In the genomic region with DNA sequence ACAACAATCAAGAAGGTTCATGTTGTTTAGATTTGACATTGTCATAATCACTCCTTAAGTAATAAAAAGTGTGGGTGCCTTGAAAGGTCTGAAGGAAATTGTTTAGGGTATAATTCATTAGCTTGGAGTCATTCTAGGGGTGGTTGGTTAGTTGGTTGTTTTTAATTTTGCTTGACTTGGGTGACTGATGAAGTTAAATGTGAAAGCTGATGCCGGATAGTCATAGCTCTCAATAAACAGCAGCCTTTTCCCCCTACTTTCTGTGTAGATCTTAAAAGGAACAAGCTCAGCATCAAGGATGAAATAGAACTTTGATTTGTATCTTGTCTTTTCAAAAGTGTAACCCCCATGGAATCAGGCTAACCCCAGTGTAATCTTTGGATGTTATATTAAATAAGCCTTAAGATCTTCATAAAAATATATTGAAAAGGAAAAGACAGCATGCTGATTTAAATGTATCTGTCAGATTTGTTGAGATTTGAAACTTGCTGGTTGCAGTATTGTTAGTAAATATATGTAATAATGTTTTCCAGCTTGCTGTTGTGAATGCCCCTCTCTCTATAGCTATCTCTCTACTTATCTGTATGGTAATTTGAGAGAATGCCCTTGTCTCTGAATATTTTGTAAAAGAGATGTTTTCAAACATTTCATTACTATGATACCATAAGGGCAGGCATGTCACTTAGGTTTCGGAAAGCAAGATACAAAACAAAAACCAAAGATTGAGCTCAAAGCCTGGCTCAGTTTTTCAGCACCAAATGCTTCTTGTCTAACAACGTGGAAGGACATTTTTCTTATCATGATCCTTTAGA, we compare ENCODE assay signal across 9 cellular contexts.
DNase-seq lines count a peak whose midpoint lies in the region; ATAC-seq lines count a peak whose summit lies in the region.
"Had no signal": no experiment of that assay in that cellular context is flagged by ENCODE, and none has a peak within 500 bp of the region (broad histone marks: within the 10 kb centered on the region; RNA-seq: fewer than 3 reads in every experiment).

No MANE protein-coding gene starts in this region.

- H3K27me3 Mint-ChIP-seq in stimulated activated naive CD8-positive, alpha-beta T cell treated with anti-CD3 and anti-CD28 coated beads, Interleukin-15, Interleukin-2, amounts not matched to agents 100 ng/mL and 50 ng/mL, for 24 hours: no peaks in the 10 kb centered on the region
- no peaks in the 10 kb centered on the region for H3K27me3 Mint-ChIP-seq in central memory CD8-positive, alpha-beta T cell

- H3K4me1 Mint-ChIP-seq in stimulated activated naive CD8-positive, alpha-beta T cell treated with anti-CD3 and anti-CD28 coated beads, Interleukin-15, Interleukin-2, amounts not matched to agents 100 ng/mL and 50 ng/mL, for 24 hours (ENCODE audit: low read depth): peaks cover 100% of the 10 kb centered on the region
- peaks cover 89% of the 10 kb centered on the region for H3K4me1 Mint-ChIP-seq in central memory CD8-positive, alpha-beta T cell

- H3K27ac ChIP-seq in muscle layer of colon (ENCODE audit: low read depth, low read length) (peak overlapping the region; percentile 86), aorta (ENCODE audit: low read depth in 1 of 2, low read length in 2 of 2) (peak overlapping the region in 1 of 2 donors; percentile 96)

- H3K27ac Mint-ChIP-seq in stimulated activated naive CD8-positive, alpha-beta T cell treated with anti-CD3 and anti-CD28 coated beads, Interleukin-15, Interleukin-2, amounts not matched to agents 100 ng/mL and 50 ng/mL, for 24 hours: peak overlapping the region; percentile 97
- peak overlapping the region; percentile 88 for H3K27ac Mint-ChIP-seq in central memory CD8-positive, alpha-beta T cell (ENCODE audit: low read depth)

- H3K9ac ChIP-seq in muscle layer of colon (ENCODE audit: low read length): peak overlapping the region; percentile 72

- H3K4me1 ChIP-seq in muscle layer of colon (ENCODE audit: insufficient read depth, low read length) (peaks cover 64% of the 10 kb centered on the region), aorta (ENCODE audit: control insufficient read depth in 1 of 2, insufficient read depth in 2 of 2, low read length in 2 of 2) (peaks cover 8% of the 10 kb centered on the region in 2 donors)

- H3K9me3 ChIP-seq in muscle layer of colon (ENCODE audit: low read length) (no peaks in the 10 kb centered on the region), aorta (ENCODE audit: control insufficient read depth, low read length) (no peaks in the 10 kb centered on the region)

- H3K27me3 ChIP-seq in muscle layer of colon (ENCODE audit: control insufficient read depth in 1 of 2, insufficient read depth in 2 of 2, low read length in 2 of 2) (no peaks in the 10 kb centered on the region), aorta (ENCODE audit: control insufficient read depth in 1 of 2, insufficient read depth in 2 of 2, low read length in 1 of 2) (no peaks in the 10 kb centered on the region)

- 2 to 5% methylated on average over 3 of the region's 3 CpGs for WGBS in aorta, 2 donors

- H3K4me3 Mint-ChIP-seq in stimulated activated naive CD8-positive, alpha-beta T cell treated with anti-CD3 and anti-CD28 coated beads, Interleukin-15, Interleukin-2, amounts not matched to agents 100 ng/mL and 50 ng/mL, for 24 hours: peak overlapping the region; percentile 87
- H3K4me3 Mint-ChIP-seq in central memory CD8-positive, alpha-beta T cell: peak overlapping the region; percentile 87

- intact Hi-C loops in aorta (cut with DNase I): loop anchor here (5.0 to 10.0 kb wide), 3 partner anchors 32 to 295 kb away; no protein-coding TSS in a partner anchor
- intact Hi-C loops in posterior vena cava (cut with DNase I): loop anchor here (5.0 to 10.0 kb wide), 3 partner anchors 45 to 195 kb away; partner anchors contain the start of gene ARID5B (in 1 of the 2)

- no peak for ATAC-seq in stimulated activated naive CD8-positive, alpha-beta T cell treated with anti-CD3 and anti-CD28 coated beads, Interleukin-15, Interleukin-2, amounts not matched to agents 100 U/mL and 50 U/mL, for 24 hours
- no peak for ATAC-seq in central memory CD8-positive, alpha-beta T cell (replicated peaks; ENCODE audit: extremely low read depth, poor library complexity, severe bottlenecking)
- no peak for ATAC-seq in aorta (ENCODE audit: low FRiP score)

- H3K36me3 Mint-ChIP-seq in stimulated activated naive CD8-positive, alpha-beta T cell treated with anti-CD3 and anti-CD28 coated beads, Interleukin-15, Interleukin-2, amounts not matched to agents 100 ng/mL and 50 ng/mL, for 24 hours (ENCODE audit: low read depth): peaks cover 60% of the 10 kb centered on the region
- peaks cover 27% of the 10 kb centered on the region for H3K36me3 Mint-ChIP-seq in central memory CD8-positive, alpha-beta T cell (ENCODE audit: insufficient read depth)

- H3K4me3 ChIP-seq in muscle layer of colon (ENCODE audit: low read depth in 1 of 2, low read length in 2 of 2) (peak overlapping the region; percentile 58 to 68), aorta (ENCODE audit: low read length in 2 of 2) (peak overlapping the region; percentile 14 to 99)
- H3K4me3 ChIP-seq: K562 had no signal

- DNase-seq in stimulated activated naive CD8-positive, alpha-beta T cell treated with anti-CD3 and anti-CD28 coated beads, Interleukin-15, Interleukin-2, amounts not matched to agents 100 U/mL and 50 U/mL, for 24 hours: no peak
- no peak for DNase-seq in central memory CD8-positive, alpha-beta T cell (ENCODE audit: low spot score in 2 of 2)
- DNase-seq in aorta: no peak
- no peak for DNase-seq in posterior vena cava (ENCODE audit: low spot score)
- no peak for DNase-seq in NCI-H748 (lab: John Stamatoyannopoulos, UW; ENCODE audit: unreplicated experiment)
- DNase-seq in ecto neural progenitor cell (ENCODE audit: low spot score): no peak

- peaks cover 4% of the 10 kb centered on the region for H3K9me3 Mint-ChIP-seq in stimulated activated naive CD8-positive, alpha-beta T cell treated with anti-CD3 and anti-CD28 coated beads, Interleukin-15, Interleukin-2, amounts not matched to agents 100 ng/mL and 50 ng/mL, for 24 hours
- no peaks in the 10 kb centered on the region for H3K9me3 Mint-ChIP-seq in central memory CD8-positive, alpha-beta T cell

- H3K36me3 ChIP-seq in muscle layer of colon (ENCODE audit: insufficient read depth, low read length) (peaks cover 25% of the 10 kb centered on the region), aorta (ENCODE audit: control insufficient read depth in 1 of 2, insufficient read depth in 2 of 2, low read length in 1 of 2) (peaks cover 4 to 5% of the 10 kb centered on the region in 2 donors)
